Comparison of ENCODE assay signal across 2 cellular contexts in genomic region chr2:159713691-159714585, GRCh38.
TF ChIP-seq lines count a peak whose summit lies in the region.

No MANE protein-coding gene starts in this region.

TF ChIP-seq in HEK293, 187 proteins besides CTCF, POLR2A, EP300 and RAD21 (continued from another document):
- TF ChIP-seq KLF1 (tag by site-specific recombination; IDR thresholded peaks at IDR 0.05) (no peak), ZNF837 (tag by site-specific recombination; IDR thresholded peaks at IDR 0.05) (no peak), KLF9 (tag by site-specific recombination; IDR thresholded peaks at IDR 0.05; ENCODE audit: low read depth) (no peak), ZNF146 (tag by site-specific recombination; IDR thresholded peaks at IDR 0.05) (no peak), ZNF132 (tag by site-specific recombination; IDR thresholded peaks at IDR 0.05; ENCODE audit: borderline replicate concordance) (no peak), KLF10 (tag by site-specific recombination; IDR thresholded peaks at IDR 0.05) (no peak), ZNF600 (tag by site-specific recombination; IDR thresholded peaks at IDR 0.05) (no peak), ZBTB6 (tag by site-specific recombination; IDR thresholded peaks at IDR 0.05) (no peak), EGR2 (tag by site-specific recombination; IDR thresholded peaks at IDR 0.05; ENCODE audit: low read depth) (no peak)
TF ChIP-seq in HEK293: peak in this region for 0.

TF ChIP-seq in WTC11, 78 proteins besides CTCF, POLR2A, EP300 and RAD21 (continued from another document):
- no peak for TF ChIP-seq USF1 (CRISPR knock-in tag; IDR thresholded peaks at IDR 0.05)
- TF ChIP-seq ETV6 (CRISPR knock-in tag; IDR thresholded peaks at IDR 0.05), result no peak
TF ChIP-seq in WTC11: peak in this region for 0.
